ENCODE assay signal across 1 cellular context in genomic region chr6:37580164-37580955, GRCh38.
TF ChIP-seq lines count a peak whose summit lies in the region.

No MANE protein-coding gene starts in this region.

TF ChIP-seq in HCT116, 20 proteins besides CTCF, POLR2A, EP300 and RAD21 (continued from another document):
- no peak for TF ChIP-seq REST (IDR thresholded peaks at IDR 0.05; ENCODE audit: low read depth)
